Comparison of ENCODE assay signal across 9 cellular contexts in the genomic region with DNA sequence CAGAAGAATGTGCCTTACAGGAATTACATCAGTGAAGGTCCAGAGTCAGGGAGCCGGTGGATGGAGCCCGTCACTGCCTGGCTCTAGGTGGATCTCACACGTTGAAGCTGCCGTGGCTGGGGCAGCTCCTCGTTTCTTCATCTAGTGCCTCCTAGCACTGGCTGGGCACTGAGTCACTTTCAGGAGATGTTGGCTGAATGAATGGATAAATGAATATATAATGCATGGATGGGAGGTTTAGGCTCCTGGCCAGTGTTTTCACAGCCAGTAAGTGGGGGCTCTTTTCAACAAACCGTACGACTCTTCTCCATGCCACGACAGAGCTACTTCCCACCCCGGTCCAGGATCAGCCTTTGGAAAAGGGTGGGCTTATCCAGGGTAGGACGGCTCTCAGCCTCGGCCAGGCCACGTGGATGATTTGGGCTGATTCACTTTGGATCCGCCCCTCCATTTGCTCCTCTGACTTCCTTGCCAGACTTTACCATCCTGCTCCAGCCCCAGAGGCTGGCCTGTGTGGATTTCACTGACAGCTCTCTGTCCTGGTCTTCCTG. TPM values are rescaled to one million over a fixed set of nuclear protein-coding genes. Genes with fewer than 3 reads are reported as not detected.
DNase-seq lines count a peak whose midpoint lies in the region; ATAC-seq and TF ChIP-seq lines count a peak whose summit lies in the region.
"Had no signal": no experiment of that assay in that cellular context is flagged by ENCODE, and none has a peak within 500 bp of the region (broad histone marks: within the 10 kb centered on the region; RNA-seq: fewer than 3 reads in every experiment).

No MANE protein-coding gene starts in this region.

- no peak for TF ChIP-seq POLR2A in tibial nerve (IDR thresholded peaks at IDR 0.05)
- no peak for TF ChIP-seq POLR2A in body of pancreas (IDR thresholded peaks at IDR 0.05)

- no peak for TF ChIP-seq EP300 in tibial nerve (IDR thresholded peaks at IDR 0.05)

- TF ChIP-seq CTCF in tibial nerve (IDR thresholded peaks at IDR 0.05) (no peak), body of pancreas (IDR thresholded peaks at IDR 0.05) (no peak)

- peak overlapping the region in 1 of 4 donors; percentile 85 for H3K4me3 ChIP-seq in tibial nerve
- H3K4me3 ChIP-seq in body of pancreas: no peak overlapping the region

- H3K4me1 ChIP-seq in tibial nerve (peaks cover 0 to 42% (median 32%) of the 10 kb centered on the region in 4 donors), body of pancreas (peaks cover 30% of the 10 kb centered on the region)

- intact Hi-C loops in body of pancreas (cut with DNase I): no loop called here

- H3K36me3 ChIP-seq in tibial nerve (no peaks in the 10 kb centered on the region), body of pancreas (replicated peaks in 1 of 2; ENCODE audit: insufficient read depth in 1 of 2, low read depth in 2 of 2) (no peaks in the 10 kb centered on the region)

- DNase-seq in NCI-H2227 (lab: John Stamatoyannopoulos, UW; ENCODE audit: unreplicated experiment) (peak; percentile 6), NCI-H2227 treated with DMSO at 0.1 percent for 48 hours (lab: John Stamatoyannopoulos, UW) (no peak), astrocyte of the hippocampus (ENCODE audit: low read depth, low spot score) (peak; percentile 62), iris pigment epithelial cell (ENCODE audit: low read depth) (peak; percentile 56), tibial nerve (ENCODE audit: low spot score in 2 of 2) (no peak), activated gamma-delta T cell treated with Interleukin-2 at 50 U/mL for 16 hours (no peak), body of pancreas (no peak)

- H3K9me3 ChIP-seq in tibial nerve: no peaks in the 10 kb centered on the region
- H3K9me3 ChIP-seq in body of pancreas: no peaks in the 10 kb centered on the region

- H3K27ac ChIP-seq in tibial nerve (peak overlapping the region in 3 of 4 donors; percentile 59 to 97 (median 82)), body of pancreas (no peak overlapping the region)
- H3K27ac ChIP-seq: 22Rv1 had no signal

- WGBS in tibial nerve, 2 donors: 31 to 32% methylated on average over 13 of the region's 13 CpGs
- WGBS in body of pancreas, 2 donors: 79 to 86% methylated on average over 13 of the region's 13 CpGs

- H3K27me3 ChIP-seq in tibial nerve (no peaks in the 10 kb centered on the region), body of pancreas (no peaks in the 10 kb centered on the region)

- ATAC-seq in GM18909 (IDR thresholded peaks at IDR 0.05; ENCODE audit: poor library complexity, unreplicated experiment) (no peak), body of pancreas (no peak)

RNA-seq across cellular contexts. Expression of gene SH3PXD2B, which starts 1.3 kb away (rescaled TPM):
- total RNA-seq in tibial nerve (10 to 100 TPM; 27.8 to 52.6 (median 44.4) TPM), body of pancreas (10 to 100 TPM in 1 of 2 donors, 1 to 10 TPM in 1; 9.9 to 16.9 TPM)

Comparison
In these comparisons a context has a peak if more than half of its experiments do, and no peak if none do; other contexts are left out.
1. DNase-seq: peak in NCI-H2227 (single experiment), astrocyte of the hippocampus (single experiment) and iris pigment epithelial cell (single experiment); none in NCI-H2227 treated with DMSO at 0.1 percent for 48 hours (single experiment), tibial nerve (0 of 2), activated gamma-delta T cell treated with Interleukin-2 at 50 U/mL for 16 hours (single experiment) and body of pancreas (0 of 4).
2. H3K27ac ChIP-seq: peak in tibial nerve (3 of 4); none in body of pancreas (0 of 4).